In the genomic region with DNA sequence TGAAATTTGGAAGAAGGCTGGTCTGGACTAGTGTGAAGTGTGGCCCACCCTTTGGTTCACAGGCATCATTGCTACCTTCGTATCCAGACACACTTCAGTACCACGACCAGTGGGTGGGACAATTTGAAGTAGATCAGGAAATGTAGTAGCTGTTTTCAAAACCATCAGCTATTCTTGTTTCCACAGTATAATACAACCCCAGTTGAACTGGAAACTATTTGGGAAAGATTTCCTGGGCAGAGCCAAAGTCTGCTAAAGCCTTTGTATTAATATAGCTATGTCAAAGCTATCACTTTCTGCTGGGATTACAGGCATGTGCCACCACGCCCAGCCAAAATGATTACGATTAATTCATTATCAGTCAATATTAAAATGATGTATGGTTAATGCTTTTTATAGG, we compare ENCODE assay signal across 25 cellular contexts.
"Had no signal": no experiment of that assay in that cellular context is flagged by ENCODE, and none has a peak within 500 bp of the region (broad histone marks: within the 10 kb centered on the region; RNA-seq: fewer than 3 reads in every experiment).

No MANE protein-coding gene starts in this region.

- H3K9me3 Mint-ChIP-seq: effector memory CD8-positive, alpha-beta T cell; endodermal cell had no signal

- ATAC-seq: effector memory CD8-positive, alpha-beta T cell; esophagus mucosa; foreskin keratinocyte; gastrocnemius medialis; gastroesophageal sphincter; heart left ventricle; heart right ventricle had no signal

- H3K4me3 ChIP-seq: colonic mucosa, coronary artery, dorsolateral prefrontal cortex, esophagus muscularis mucosa, esophagus squamous epithelium, gastrocnemius medialis, gastroesophageal sphincter, heart left ventricle, heart right ventricle, hepatocyte had no signal

- H3K27ac Mint-ChIP-seq: effector memory CD8-positive, alpha-beta T cell; endodermal cell had no signal

- H3K27me3 ChIP-seq: colonic mucosa, esophagus muscularis mucosa, esophagus squamous epithelium, gastrocnemius medialis, gastroesophageal sphincter, heart left ventricle, heart right ventricle, hepatocyte had no signal

- H3K36me3 ChIP-seq: colonic mucosa, esophagus muscularis mucosa, esophagus squamous epithelium, gastrocnemius medialis, gastroesophageal sphincter, heart left ventricle, heart right ventricle had no signal

- H3K9me3 ChIP-seq: colonic mucosa, esophagus muscularis mucosa, esophagus squamous epithelium, gastrocnemius medialis, gastroesophageal sphincter, heart left ventricle, heart right ventricle had no signal

- H3K27ac ChIP-seq: colonic mucosa, dorsolateral prefrontal cortex, epithelial cell of prostate, esophagus muscularis mucosa, foreskin keratinocyte, gastrocnemius medialis, gastroesophageal sphincter, heart left ventricle, heart right ventricle, hepatocyte had no signal

- H3K4me1 ChIP-seq: colonic mucosa, foreskin keratinocyte had no signal

- DNase-seq: colonic mucosa; cortex of kidney; dermis blood vessel endothelial cell; dorsolateral prefrontal cortex; effector CD4-positive, alpha-beta T cell; effector CD8-positive, alpha-beta T cell; effector memory CD4-positive, alpha-beta T cell; effector memory CD8-positive, alpha-beta T cell; endodermal cell; erythroblast; esophagus squamous epithelium; foreskin fibroblast; foreskin keratinocyte; foreskin melanocyte; gastrocnemius medialis; glutamatergic neuron; head of caudate nucleus; heart left ventricle; heart right ventricle had no signal

- H3K4me3 Mint-ChIP-seq: effector memory CD8-positive, alpha-beta T cell; endodermal cell had no signal

- H3K4me2 ChIP-seq: hepatocyte had no signal

- H2AFZ ChIP-seq: hepatocyte had no signal
